In genomic region chr1:117366281-117366981, GRCh38 we compare ENCODE assay signal across 8 cellular contexts. TPM values are rescaled to one million over a fixed set of nuclear protein-coding genes. Genes with fewer than 3 reads are reported as not detected.
DNase-seq lines count a peak whose midpoint lies in the region; ATAC-seq, FAIRE-seq and TF ChIP-seq lines count a peak whose summit lies in the region.

No MANE protein-coding gene starts in this region.

- peak overlapping the region; percentile 86 for H3K27ac ChIP-seq in angular gyrus (ENCODE audit: low read depth, low read length)
- peak overlapping the region; percentile 90 for H3K27ac ChIP-seq in right cardiac atrium (ENCODE audit: low read length)

- H3K27me3 ChIP-seq in Loucy (ENCODE audit: insufficient read depth, low read length, poor library complexity, severe bottlenecking) (no peaks in the 10 kb centered on the region), right cardiac atrium (ENCODE audit: control insufficient read depth, insufficient read depth) (no peaks in the 10 kb centered on the region)

- no peaks in the 10 kb centered on the region for H3K9me3 ChIP-seq in Loucy (ENCODE audit: insufficient read depth, low read depth, low read length)
- H3K9me3 ChIP-seq in T-helper 17 cell (ENCODE audit: control insufficient read depth, low read length, poor library complexity, severe bottlenecking) = no peaks in the 10 kb centered on the region
- H3K9me3 ChIP-seq in right cardiac atrium (ENCODE audit: control insufficient read depth, low read length) = no peaks in the 10 kb centered on the region

- intact Hi-C loops in right cardiac atrium (cut with DNase I) = loop anchor here in 1 of 4 donors (10.0 kb wide), 1 partner anchor 242 kb away; the partner anchor contains the start of gene TRIM45

- WGBS in right cardiac atrium = under 1% methylated on average over 63 of the region's 63 CpGs

- H3K9ac ChIP-seq in Loucy (ENCODE audit: low read depth, low read length, poor library complexity, severe bottlenecking) = peak overlapping the region; percentile 93

- peaks cover 42% of the 10 kb centered on the region for H4K20me1 ChIP-seq in Loucy (ENCODE audit: insufficient read depth, low read length, poor library complexity, severe bottlenecking)

- TF ChIP-seq CTCF in Loucy (conservative IDR thresholded peaks at IDR 0.05; ENCODE audit: low read length) = no peak

- ATAC-seq in T-helper 17 cell (peak; percentile 73), right cardiac atrium (peak; percentile 91 to 93)

- H3K4me3 ChIP-seq in GM08714 (ENCODE audit: low read length) = peak overlapping the region; percentile 89
- H3K4me3 ChIP-seq in Loucy (ENCODE audit: low read length, poor library complexity, severe bottlenecking) = peak overlapping the region; percentile 95
- peak overlapping the region; percentile 75 for H3K4me3 ChIP-seq in right cardiac atrium (ENCODE audit: low read length)

- peak overlapping the region; percentile 79 for H2AFZ ChIP-seq in Loucy (ENCODE audit: low read length)

- H3K9me2 ChIP-seq in Loucy (replicated peaks; ENCODE audit: low read depth, low read length) = no peaks in the 10 kb centered on the region

- H3K27me3 Mint-ChIP-seq in T-helper 17 cell = no peaks in the 10 kb centered on the region

- peak; percentile 30 for DNase-seq in H4 (ENCODE audit: low spot score)
- peak; percentile 69 to 90 (median 78) for DNase-seq in T-helper 17 cell
- peak; percentile 90 to 96 (median 96) for DNase-seq in right cardiac atrium
- peak; percentile 84 for DNase-seq in putamen (ENCODE audit: low spot score)
- DNase-seq in urothelium cell line (ENCODE audit: low spot score) = peak; percentile 94

- H3K4me1 Mint-ChIP-seq in T-helper 17 cell = peaks cover 47% of the 10 kb centered on the region

- no peaks in the 10 kb centered on the region for H3K36me3 Mint-ChIP-seq in T-helper 17 cell (ENCODE audit: low read depth)

- FAIRE-seq in urothelium cell line (lab: Jason Lieb, UNC) = no peak

- H3K27ac Mint-ChIP-seq in T-helper 17 cell = peak overlapping the region; percentile 95

- H3K4me3 Mint-ChIP-seq in T-helper 17 cell = peak overlapping the region; percentile 97

- H3K4me2 ChIP-seq in Loucy (ENCODE audit: low read depth, low read length, poor library complexity, severe bottlenecking) = peak overlapping the region; percentile 93

- H3K4me1 ChIP-seq in Loucy (ENCODE audit: insufficient read depth, low read length, poor library complexity, severe bottlenecking) = peaks cover 46% of the 10 kb centered on the region
- peaks cover 8% of the 10 kb centered on the region for H3K4me1 ChIP-seq in right cardiac atrium (ENCODE audit: control insufficient read depth, insufficient read depth, low read length)

- H3K36me3 ChIP-seq in Loucy (ENCODE audit: insufficient read depth, low read length) = no peaks in the 10 kb centered on the region

- H3K79me2 ChIP-seq in Loucy (ENCODE audit: insufficient read depth, low read length) = peaks cover 57% of the 10 kb centered on the region

- no peaks in the 10 kb centered on the region; the same call in 1 of the 2 replicates for H3F3A ChIP-seq in Loucy (ENCODE audit: low read depth)

RNA-seq across cellular contexts. Expression of gene MAN1A2, which starts 0.8 kb away (rescaled TPM):
- total RNA-seq in H4 (2014; rRNA removed; shearing (Covaris generic)) = 12.7 and 16.0 TPM in 2 replicates
- 10 to 100 TPM; 51.6 to 52.9 TPM for total RNA-seq in T-helper 17 cell
- total RNA-seq in right cardiac atrium = 10 to 100 TPM; 38.1 to 49.0 (median 45.5) TPM
- polyA plus RNA-seq in right cardiac atrium = 8.8 TPM

Comparison
In these comparisons a context has a peak if more than half of its experiments do, and no peak if none do; other contexts are left out.
1. Peak in every context shown above with its lines: DNase-seq, ATAC-seq, H3K4me3 ChIP-seq and H3K27ac ChIP-seq.
2. DNase-seq: peak in every context shown above with its lines; median percentile 96 in right cardiac atrium; 94 in urothelium cell line; 84 in putamen; 78 in T-helper 17 cell; 30 in H4.